8 cellular contexts compared by ENCODE assay signal in genomic region chr20:53829706-53830521, GRCh38.
A peak's percentile ranks its signal among the peaks of the same experiment; 100 is the strongest.
DNase-seq lines count a peak whose midpoint lies in the region; ATAC-seq, FAIRE-seq and TF ChIP-seq lines count a peak whose summit lies in the region.

No MANE protein-coding gene starts in this region.

- H3K4me3 ChIP-seq in Panc1 (ENCODE audit: low read depth in 2 of 2, low read length in 2 of 2) (peak overlapping the region; percentile 11 to 21; a peak in 3 of 4 replicates), osteoblast (ENCODE audit: insufficient read depth, low read length) (peak overlapping the region; percentile 41)

- H4K20me1 ChIP-seq in osteoblast (ENCODE audit: insufficient read depth, low read length), result no peaks in the 10 kb centered on the region

- H3K4me2 ChIP-seq in osteoblast (ENCODE audit: insufficient read depth, low read length), result peak overlapping the region; percentile 90

- H2AFZ ChIP-seq in osteoblast (ENCODE audit: low read length), result no peak overlapping the region

- H3K4me1 ChIP-seq in Panc1 (ENCODE audit: control insufficient read depth, insufficient read depth, low read length) (peaks cover 45% of the 10 kb centered on the region), osteoblast (ENCODE audit: insufficient read depth, low read length) (peaks cover 34% of the 10 kb centered on the region)

- no TSS peak for BruUV-seq in Panc1 (replicated peaks; lab: Mats Ljungman, UMichigan)

- POLR2A ChIA-PET in Panc1 (lab: Charles Lee), result interaction anchor here (0.6 to 0.7 kb wide), 4 partner anchors 35 to 113 kb away, joined by 3 to 7 read pairs (median 4); no protein-coding TSS in a partner anchor

- DNase-seq in Caki2 (ENCODE audit: low read depth) (peak; percentile 72), Panc1 (ENCODE audit: low read depth, low spot score) (peak; percentile 36), endothelial cell (ENCODE audit: low spot score) (no peak), osteoblast (ENCODE audit: insufficient read length, low spot score, missing footprints) (peak; percentile 48), urothelium cell line (ENCODE audit: low spot score) (no peak), GM13977 (ENCODE audit: low spot score) (no peak), NCI-H345 (lab: John Stamatoyannopoulos, UW) (no peak)

- peaks cover 6% of the 10 kb centered on the region for H3K9me3 ChIP-seq in Panc1 (ENCODE audit: control insufficient read depth, insufficient read depth, low read depth, low read length)
- H3K9me3 ChIP-seq in osteoblast (ENCODE audit: low read depth, low read length), result no peaks in the 10 kb centered on the region

- H3K27ac Mint-ChIP-seq in endothelial cell (ENCODE audit: unreplicated experiment), result peak overlapping the region; percentile 78

- no peaks in the 10 kb centered on the region for H3K79me2 ChIP-seq in osteoblast (ENCODE audit: insufficient read depth, low read length)

- H3K36me3 Mint-ChIP-seq in endothelial cell (ENCODE audit: low read depth, unreplicated experiment), result no peaks in the 10 kb centered on the region

- H3K4me1 Mint-ChIP-seq in endothelial cell (ENCODE audit: unreplicated experiment), result peaks cover 30% of the 10 kb centered on the region

- H3K36me3 ChIP-seq in Panc1 (ENCODE audit: control insufficient read depth, insufficient read depth, low read length) (no peaks in the 10 kb centered on the region), osteoblast (ENCODE audit: insufficient read depth, low read length) (no peaks in the 10 kb centered on the region)

- no peak for FAIRE-seq in urothelium cell line (lab: Jason Lieb, UNC)

- H3K27me3 Mint-ChIP-seq in endothelial cell (ENCODE audit: unreplicated experiment), result no peaks in the 10 kb centered on the region

- H3K4me3 Mint-ChIP-seq in endothelial cell (ENCODE audit: unreplicated experiment), result no peak overlapping the region

- CTCF ChIA-PET in Panc1 (lab: Charles Lee), result no interaction called here

- H3K27ac ChIP-seq in Panc1 (ENCODE audit: low read length) (peak overlapping the region; percentile 100), osteoblast (ENCODE audit: low read depth, low read length) (peak overlapping the region; percentile 100)

- ATAC-seq in GM21576 (IDR thresholded peaks at IDR 0.05; ENCODE audit: unreplicated experiment), result peak; percentile 45
- peak; percentile 39 for ATAC-seq in Panc1

- intact Hi-C loops in Panc1 (cut with micrococcal nuclease; ENCODE audit: unreplicated experiment), result loop anchor here (5.0 kb wide), 1 partner anchor 37 kb away; no protein-coding TSS in a partner anchor

- H3K27me3 ChIP-seq in Panc1 (ENCODE audit: control insufficient read depth, insufficient read depth, low read length), result no peaks in the 10 kb centered on the region
- no peaks in the 10 kb centered on the region for H3K27me3 ChIP-seq in osteoblast (ENCODE audit: insufficient read depth, low read length)

- no peaks in the 10 kb centered on the region for H3K9me3 Mint-ChIP-seq in endothelial cell (ENCODE audit: unreplicated experiment)

- TF ChIP-seq CTCF in Panc1 (IDR thresholded peaks at IDR 0.05) (no peak), endothelial cell (IDR thresholded peaks at IDR 0.05; ENCODE audit: unreplicated experiment) (no peak), osteoblast (IDR thresholded peaks at IDR 0.05; ENCODE audit: extremely low read depth, low read depth, low read length) (no peak), GM13977 (IDR thresholded peaks at IDR 0.05; ENCODE audit: extremely low read depth, insufficient read depth, missing control alignments) (no peak)

- in situ Hi-C loops in Caki2 (cut with HindIII; ENCODE audit: low pct_unique_long_range_greater_than_20kb, low sequenced_read_pairs) (no loop called here), Panc1 (cut with HindIII; ENCODE audit: low pct_unique_long_range_greater_than_20kb, low sequenced_read_pairs) (no loop called here), GM13977 (cut with MboI; ENCODE audit: low pct_unique_long_range_greater_than_20kb, low sequenced_read_pairs, unreplicated experiment) (no loop called here)

Comparison
In these comparisons a context has a peak if more than half of its experiments do, and no peak if none do; other contexts are left out.
1. DNase-seq: peak in Caki2 (single experiment), Panc1 (single experiment) and osteoblast (single experiment); none in endothelial cell (single experiment), urothelium cell line (single experiment), GM13977 (single experiment) and NCI-H345 (single experiment).